1 cellular context compared by ENCODE assay signal in the genomic region with DNA sequence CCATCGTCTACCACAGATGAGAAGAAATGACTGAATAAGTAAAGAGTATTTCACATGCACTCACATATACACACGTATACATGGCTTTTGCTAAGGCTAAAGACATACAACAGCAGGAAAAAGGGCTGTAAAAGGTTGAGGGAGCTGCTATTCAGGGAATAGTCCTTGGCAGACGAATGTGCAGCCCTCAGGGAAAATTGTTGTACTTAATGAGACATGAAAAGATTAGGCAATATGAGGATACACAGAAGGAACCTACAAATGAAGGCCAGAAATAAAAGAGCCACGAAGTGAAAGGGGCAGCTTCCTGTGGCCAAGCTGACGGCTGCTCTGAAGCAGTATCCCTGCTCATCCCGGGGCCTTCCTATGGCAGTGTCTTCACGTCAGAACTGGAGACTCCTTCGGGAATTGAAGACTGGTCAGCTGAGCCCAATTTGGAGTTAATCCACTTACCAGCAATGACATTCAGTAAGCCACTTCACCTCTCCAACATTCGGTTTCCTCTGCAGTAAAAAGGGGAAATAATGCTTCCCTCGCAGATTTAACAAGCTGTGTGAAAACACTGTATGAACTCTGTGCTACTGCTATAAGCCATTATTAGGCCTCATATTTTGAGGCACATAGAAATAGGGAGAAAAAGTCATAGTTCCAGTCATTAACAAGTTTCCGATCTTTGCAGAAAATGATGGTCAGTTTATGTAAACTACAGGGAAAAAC.
TF ChIP-seq lines count a peak whose summit lies in the region.

No MANE protein-coding gene starts in this region.

TF ChIP-seq in IMR-90, 13 proteins besides CTCF, POLR2A, EP300 and RAD21 (continued from another document):
- TF ChIP-seq CHD1 (IDR thresholded peaks at IDR 0.05; ENCODE audit: low read depth, low read length) (no peak), RFX5 (IDR thresholded peaks at IDR 0.05; ENCODE audit: low read depth, low read length) (no peak), FOS (IDR thresholded peaks at IDR 0.05; ENCODE audit: low read depth, low read length) (no peak), CEBPB (IDR thresholded peaks at IDR 0.05; ENCODE audit: low read depth, low read length) (no peak), MAZ (IDR thresholded peaks at IDR 0.05; ENCODE audit: borderline replicate concordance, low read depth, low read length) (no peak), MXI1 (IDR thresholded peaks at IDR 0.05; ENCODE audit: borderline replicate concordance, low read depth, low read length) (no peak)
- TF ChIP-seq, protein P1, sequence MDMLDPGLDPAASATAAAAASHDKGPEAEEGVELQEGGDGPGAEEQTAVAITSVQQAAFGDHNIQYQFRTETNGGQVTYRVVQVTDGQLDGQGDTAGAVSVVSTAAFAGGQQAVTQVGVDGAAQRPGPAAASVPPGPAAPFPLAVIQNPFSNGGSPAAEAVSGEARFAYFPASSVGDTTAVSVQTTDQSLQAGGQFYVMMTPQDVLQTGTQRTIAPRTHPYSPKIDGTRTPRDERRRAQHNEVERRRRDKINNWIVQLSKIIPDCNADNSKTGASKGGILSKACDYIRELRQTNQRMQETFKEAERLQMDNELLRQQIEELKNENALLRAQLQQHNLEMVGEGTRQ (IDR thresholded peaks at IDR 0.05; ENCODE audit: low read depth, low read length), result no peak
